In the genomic region with DNA sequence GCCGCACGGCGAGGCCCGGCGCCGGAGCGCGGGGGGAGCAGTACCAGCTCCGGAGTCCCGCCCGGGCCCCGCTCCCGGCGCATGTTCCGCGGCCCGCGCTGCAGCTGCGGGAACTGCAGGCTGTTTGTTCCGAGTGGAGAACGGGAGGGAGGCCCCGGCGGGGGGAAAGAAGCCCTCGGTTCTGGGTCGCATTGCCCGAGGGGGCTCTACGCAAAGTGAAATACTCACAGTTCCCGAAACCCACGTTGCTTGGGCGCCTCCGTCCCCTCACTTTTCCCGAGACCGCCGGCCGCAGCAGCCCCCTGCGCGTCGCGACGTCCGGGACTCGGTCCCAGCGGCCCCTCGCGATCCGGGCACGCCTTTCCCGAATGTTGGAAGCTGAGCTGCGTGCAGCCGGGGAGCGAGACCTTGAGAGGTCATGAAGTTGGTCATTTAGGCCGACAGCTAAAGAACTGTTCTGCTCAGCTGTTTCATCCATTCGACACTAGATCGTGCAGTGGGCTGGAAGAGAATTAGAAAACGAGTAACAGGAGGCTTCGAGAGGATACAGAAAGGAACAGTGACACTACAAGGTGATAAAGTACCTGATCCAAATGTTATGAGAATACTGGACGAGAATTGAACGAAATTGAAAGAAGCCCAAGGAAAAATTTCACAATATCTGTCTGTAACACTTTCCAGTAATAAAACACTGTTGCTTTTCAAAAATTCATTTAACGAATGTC, we compare ENCODE assay signal across 8 cellular contexts. TPM values are rescaled to one million over a fixed set of nuclear protein-coding genes. Genes with fewer than 3 reads are reported as not detected.
DNase-seq lines count a peak whose midpoint lies in the region; ATAC-seq, FAIRE-seq and TF ChIP-seq lines count a peak whose summit lies in the region.

No MANE protein-coding gene starts in this region.

- peaks cover 0 to 2% (median 0%) of the 10 kb centered on the region in 8 donors for H3K9me3 Mint-ChIP-seq in CD4-positive, alpha-beta memory T cell
- peaks cover 3% of the 10 kb centered on the region for H3K9me3 Mint-ChIP-seq in nephron progenitor cell

- FAIRE-seq in HTR-8/SVneo (lab: Jason Lieb, UNC), result no peak

- CTCF ChIA-PET in CD4-positive, alpha-beta memory T cell (lab: Charles Lee; ENCODE audit: partially characterized antibody), result interaction anchor here (1.1 to 2.1 kb wide), 3 partner anchors 24 to 200 kb away, joined by 3 to 12 read pairs (median 5); a partner anchor contains a TSS

- POLR2A ChIA-PET in CD4-positive, alpha-beta memory T cell (lab: Charles Lee; ENCODE audit: partially characterized antibody), result interaction anchor here (0.9 to 1.7 kb wide), 10 partner anchors 12 to 630 kb away, joined by 3 to 11 read pairs (median 4); a partner anchor contains a TSS

- no peaks in the 10 kb centered on the region for H3K36me3 ChIP-seq in CD4-positive, alpha-beta memory T cell (ENCODE audit: insufficient read depth, low read length)

- peaks cover 5 to 7% of the 10 kb centered on the region in 2 donors for H3K27me3 Mint-ChIP-seq in CD4-positive, alpha-beta memory T cell
- peaks cover 3% of the 10 kb centered on the region for H3K27me3 Mint-ChIP-seq in nephron progenitor cell (ENCODE audit: low read depth, poor library complexity)

- no peaks in the 10 kb centered on the region for H3K9me3 ChIP-seq in CD4-positive, alpha-beta memory T cell (ENCODE audit: control insufficient read depth in 1 of 2, low read length in 2 of 2)

- H3K27me3 ChIP-seq in CD4-positive, alpha-beta memory T cell (ENCODE audit: insufficient read depth, low read length), result no peaks in the 10 kb centered on the region

- H3K4me1 ChIP-seq in CD4-positive, alpha-beta memory T cell (ENCODE audit: insufficient read depth, low read length), result peaks cover 10% of the 10 kb centered on the region

- peak; percentile 37 for ATAC-seq in GM18858 (IDR thresholded peaks at IDR 0.05; ENCODE audit: unreplicated experiment)

- TF ChIP-seq CTCF in VCaP (conservative IDR thresholded peaks at IDR 0.05) (peak; percentile 24; the same call in 1 of the 2 replicates), nephron progenitor cell (IDR thresholded peaks at IDR 0.05) (no peak)

- H3K27ac Mint-ChIP-seq in CD4-positive, alpha-beta memory T cell, result peak overlapping the region in 6 of 7 donors; percentile 11 to 75 (median 44)
- H3K27ac Mint-ChIP-seq in nephron progenitor cell, result peak overlapping the region; percentile 90

- H3K4me3 Mint-ChIP-seq in CD4-positive, alpha-beta memory T cell, result peak overlapping the region; percentile 67 to 84 (median 78)
- H3K4me3 Mint-ChIP-seq in nephron progenitor cell, result peak overlapping the region; percentile 83

- H3K36me3 Mint-ChIP-seq in CD4-positive, alpha-beta memory T cell, result peaks cover 0 to 7% of the 10 kb centered on the region in 2 donors
- H3K36me3 Mint-ChIP-seq in nephron progenitor cell (ENCODE audit: low read depth), result peaks cover 6% of the 10 kb centered on the region

- intact Hi-C loops in CD4-positive, alpha-beta memory T cell (cut with micrococcal nuclease), result loop anchor here (5.0 kb wide), 2 partner anchors 98 to 122 kb away; a partner anchor contains a TSS

- no peak overlapping the region for H3K27ac ChIP-seq in CD4-positive, alpha-beta memory T cell (ENCODE audit: low read depth, low read length)
- peak overlapping the region; percentile 94 for H3K27ac ChIP-seq in VCaP

- H3K4me3 ChIP-seq in CD4-positive, alpha-beta memory T cell (ENCODE audit: low read length in 2 of 2), result peak overlapping the region in 1 of 2 donors; percentile 84

- H3K4me1 Mint-ChIP-seq in CD4-positive, alpha-beta memory T cell, result peaks cover 10 to 20% (median 14%) of the 10 kb centered on the region in 4 donors
- peaks cover 41% of the 10 kb centered on the region for H3K4me1 Mint-ChIP-seq in nephron progenitor cell

- DNase-seq in CD4-positive, alpha-beta memory T cell, result peak in 1 of 5 donors; percentile 58
- DNase-seq in HTR-8/SVneo (ENCODE audit: insufficient read length, low spot score), result peak; percentile 41
- DNase-seq in fibroblast of gingiva (ENCODE audit: low read depth), result peak; percentile 10
- DNase-seq in nephron progenitor cell, result no peak
- no peak for DNase-seq in middle frontal gyrus (ENCODE audit: extremely low spot score, low spot score)
- no peak for DNase-seq in HK-2 (ENCODE audit: unreplicated experiment)

RNA-seq across cellular contexts. Expression of a gene that starts 0.6 kb away (rescaled TPM):
- total RNA-seq in CD4-positive, alpha-beta memory T cell, result 1 to 10 TPM; 5.0 to 5.5 TPM
- 1 to 10 TPM; 2.8 to 3.8 TPM for polyA plus RNA-seq in CD4-positive, alpha-beta memory T cell

Comparison
In these comparisons a context has a peak if more than half of its experiments do, and no peak if none do; other contexts are left out.
1. DNase-seq: peak in HTR-8/SVneo (single experiment) and fibroblast of gingiva (single experiment); none in nephron progenitor cell (single experiment), middle frontal gyrus (single experiment) and HK-2 (single experiment).